Comparison of ENCODE assay signal across 22 cellular contexts in genomic region chr1:230049731-230050130, GRCh38.
"Had no signal": no experiment of that assay in that cellular context is flagged by ENCODE, and none has a peak within 500 bp of the region (broad histone marks: within the 10 kb centered on the region; RNA-seq: fewer than 3 reads in every experiment).

No MANE protein-coding gene starts in this region.

- ATAC-seq: activated CD4-positive, alpha-beta T cell treated with anti-CD3 and anti-CD28 coated beads for 36 hours; activated naive CD4-positive, alpha-beta T cell treated with anti-CD3 and anti-CD28 coated beads, Interleukin-2, amount 50 U/mL, for 72 hours; activated T-cell treated with anti-CD3 and anti-CD28 coated beads, Interleukin-2, amount 50 U/mL, for 72 hours; left lung; mucosa of descending colon; natural killer cell treated with Interleukin-12 subunit alpha and Interleukin-12 subunit beta and Interleukin-15 and Interleukin-18, amount 100 ng/mL, for 72 hours; sciatic nerve; stimulated activated naive CD8-positive, alpha-beta T cell treated with anti-CD3 and anti-CD28 coated beads, Interleukin-15, Interleukin-2, amounts not matched to agents 100 U/mL and 50 U/mL, for 24 hours had no signal

- H3K4me3 ChIP-seq: colonic mucosa, dorsolateral prefrontal cortex, left lung, mucosa of descending colon, skin epidermis, testis, transverse colon had no signal

- H3K9me3 ChIP-seq: colonic mucosa, left lung, mucosa of descending colon, testis, transverse colon had no signal

- DNase-seq: activated CD4-positive, alpha-beta T cell treated with anti-CD3 and anti-CD28 coated beads for 36 hours; activated CD4-positive, alpha-beta T cell treated with anti-CD3 and anti-CD28 coated beads, Interleukin-2, amount 50 U/mL, for 4 hours; activated CD4-positive, CD25-positive, alpha-beta regulatory T cell; activated naive CD4-positive, alpha-beta T cell; activated T-cell treated with anti-CD3 and anti-CD28 coated beads for 4 hours; activated T-cell treated with anti-CD3 and anti-CD28 coated beads, Interleukin-2, amount 50 U/mL, for 72 hours; anterior cingulate cortex; cerebellar nuclear complex; colonic mucosa; dorsolateral prefrontal cortex; effector memory CD4-positive, alpha-beta T cell; left lung; mucosa of descending colon; stimulated activated CD4-positive, alpha-beta T cell treated with anti-CD3 and anti-CD28 coated beads, Interleukin-12 subunit alpha, Interleukin-12 subunit beta, amount 100 ng/mL, for 4 hours; stimulated activated CD4-positive, alpha-beta T cell treated with anti-CD3 and anti-CD28 coated beads, Interleukin-4, amount 100 ng/mL, for 1 hour; stimulated activated naive CD8-positive, alpha-beta T cell treated with anti-CD3 and anti-CD28 coated beads, Interleukin-15, Interleukin-2, amounts not matched to agents 100 U/mL and 50 U/mL, for 24 hours; testis; transverse colon had no signal

- H3K27me3 ChIP-seq: colonic mucosa, dorsolateral prefrontal cortex, testis, transverse colon had no signal

- H3K36me3 ChIP-seq: colonic mucosa, left lung, transverse colon had no signal

- H3K4me1 ChIP-seq: colonic mucosa, left lung, testis, transverse colon had no signal

- H3K27ac ChIP-seq: colonic mucosa, dorsolateral prefrontal cortex, left lung, skin epidermis, testis, transverse colon had no signal
